Comparison of ENCODE assay signal across 8 cellular contexts in genomic region chr7:26399309-26399610, GRCh38.
A peak's percentile ranks its signal among the peaks of the same experiment; 100 is the strongest.
DNase-seq lines count a peak whose midpoint lies in the region; ATAC-seq, FAIRE-seq and TF ChIP-seq lines count a peak whose summit lies in the region.

No MANE protein-coding gene starts in this region.

- H3K9me3 Mint-ChIP-seq in activated T-cell treated with anti-CD3 and anti-CD28 coated beads, Interleukin-2, amount 50 U/mL, for 24 hours, result no peaks in the 10 kb centered on the region
- no peaks in the 10 kb centered on the region for H3K9me3 Mint-ChIP-seq in activated CD8-positive, alpha-beta T cell treated with anti-CD3 and anti-CD28 coated beads for 36 hours

- FAIRE-seq in GM12891 (lab: Jason Lieb, UNC), result no peak

- CTCF ChIA-PET in activated CD8-positive, alpha-beta T cell treated with anti-CD3 and anti-CD28 coated beads for 36 hours (lab: Charles Lee), result interaction anchor here (2.6 to 4.5 kb wide), 2 partner anchors 22 to 29 kb away, joined by 5 to 26 read pairs; no protein-coding TSS in a partner anchor

- POLR2A ChIA-PET in activated CD8-positive, alpha-beta T cell treated with anti-CD3 and anti-CD28 coated beads for 36 hours (lab: Charles Lee), result interaction anchor here (1.4 kb wide), 1 partner anchor 10 kb away, joined by 7 read pairs; no protein-coding TSS in a partner anchor

- no peak for ATAC-seq in activated CD8-positive, alpha-beta T cell treated with anti-CD3 and anti-CD28 coated beads for 36 hours
- peak; percentile 34 for ATAC-seq in left ventricle myocardium superior
- ATAC-seq in HG03175 (IDR thresholded peaks at IDR 0.05; ENCODE audit: unreplicated experiment), result no peak

- TF ChIP-seq CTCF in activated CD8-positive, alpha-beta T cell treated with anti-CD3 and anti-CD28 coated beads for 36 hours (IDR thresholded peaks at IDR 0.05), result no peak

- intact Hi-C loops in activated CD8-positive, alpha-beta T cell treated with anti-CD3 and anti-CD28 coated beads for 36 hours (cut with micrococcal nuclease), result no loop called here
- intact Hi-C loops in left ventricle myocardium superior (cut with micrococcal nuclease), result no loop called here

- peaks cover 55% of the 10 kb centered on the region for H3K27me3 Mint-ChIP-seq in activated T-cell treated with anti-CD3 and anti-CD28 coated beads, Interleukin-2, amount 50 U/mL, for 24 hours
- peaks cover 43% of the 10 kb centered on the region for H3K27me3 Mint-ChIP-seq in activated CD8-positive, alpha-beta T cell treated with anti-CD3 and anti-CD28 coated beads for 36 hours

- peaks cover 17% of the 10 kb centered on the region for H3K4me1 Mint-ChIP-seq in activated T-cell treated with anti-CD3 and anti-CD28 coated beads, Interleukin-2, amount 50 U/mL, for 24 hours (ENCODE audit: low read depth)
- peaks cover 14% of the 10 kb centered on the region for H3K4me1 Mint-ChIP-seq in activated CD8-positive, alpha-beta T cell treated with anti-CD3 and anti-CD28 coated beads for 36 hours (ENCODE audit: low read depth)

- H3K4me3 Mint-ChIP-seq in activated T-cell treated with anti-CD3 and anti-CD28 coated beads, Interleukin-2, amount 50 U/mL, for 24 hours, result peak overlapping the region; percentile 79
- peak overlapping the region; percentile 81 for H3K4me3 Mint-ChIP-seq in activated CD8-positive, alpha-beta T cell treated with anti-CD3 and anti-CD28 coated beads for 36 hours

- TF ChIP-seq POLR2A in GM12891 (IDR thresholded peaks at IDR 0.05; ENCODE audit: low read depth, low read length), result no peak

- H3K36me3 Mint-ChIP-seq in activated T-cell treated with anti-CD3 and anti-CD28 coated beads, Interleukin-2, amount 50 U/mL, for 24 hours (ENCODE audit: low read depth), result no peaks in the 10 kb centered on the region
- no peaks in the 10 kb centered on the region for H3K36me3 Mint-ChIP-seq in activated CD8-positive, alpha-beta T cell treated with anti-CD3 and anti-CD28 coated beads for 36 hours (ENCODE audit: low read depth)

- no peak for DNase-seq in activated T-cell treated with anti-CD3 and anti-CD28 coated beads, Interleukin-2, amount 50 U/mL, for 24 hours
- no peak for DNase-seq in activated T-cell treated with anti-CD3 and anti-CD28 coated beads, Interleukin-2, amount 50 U/mL, for 48 hours
- DNase-seq in activated CD8-positive, alpha-beta T cell treated with anti-CD3 and anti-CD28 coated beads for 36 hours, result no peak
- DNase-seq in left ventricle myocardium superior, result peak; percentile 27
- DNase-seq in pulmonary artery endothelial cell (ENCODE audit: low read depth, low spot score), result peak; percentile 32
- no peak for DNase-seq in GM12891 (ENCODE audit: insufficient read length, low spot score)
- DNase-seq in stimulated activated naive CD4-positive, alpha-beta T cell (lab: John Stamatoyannopoulos, UW), result no peak

- no peak overlapping the region for H3K27ac Mint-ChIP-seq in activated T-cell treated with anti-CD3 and anti-CD28 coated beads, Interleukin-2, amount 50 U/mL, for 24 hours
- no peak overlapping the region for H3K27ac Mint-ChIP-seq in activated CD8-positive, alpha-beta T cell treated with anti-CD3 and anti-CD28 coated beads for 36 hours

TF ChIP-seq in GM12891, 5 proteins besides CTCF, POLR2A, EP300 and RAD21:
- no peak for TF ChIP-seq TAF1 (IDR thresholded peaks at IDR 0.05; ENCODE audit: low read depth, low read length)
- TF ChIP-seq POU2F2 (IDR thresholded peaks at IDR 0.05; ENCODE audit: low read depth, low read length), result no peak
- TF ChIP-seq PAX5 (IDR thresholded peaks at IDR 0.05; ENCODE audit: insufficient read depth, low read length, severe bottlenecking), result no peak
- TF ChIP-seq POLR2AphosphoS5 (IDR thresholded peaks at IDR 0.05; ENCODE audit: low read depth, low read length), result no peak
- no peak for TF ChIP-seq SPI1 (IDR thresholded peaks at IDR 0.05; ENCODE audit: low read depth, low read length)
TF ChIP-seq in GM12891: peak in this region for 0.

Comparison
In these comparisons a context has a peak if more than half of its experiments do, and no peak if none do; other contexts are left out.
1. DNase-seq: peak in left ventricle myocardium superior (single experiment) and pulmonary artery endothelial cell (single experiment); none in activated T-cell treated with anti-CD3 and anti-CD28 coated beads, Interleukin-2, amount 50 U/mL, for 24 hours (single experiment), activated T-cell treated with anti-CD3 and anti-CD28 coated beads, Interleukin-2, amount 50 U/mL, for 48 hours (0 of 2), activated CD8-positive, alpha-beta T cell treated with anti-CD3 and anti-CD28 coated beads for 36 hours (single experiment), GM12891 (single experiment) and stimulated activated naive CD4-positive, alpha-beta T cell (0 of 6).